Comparison of ENCODE assay signal across 21 cellular contexts in the genomic region with DNA sequence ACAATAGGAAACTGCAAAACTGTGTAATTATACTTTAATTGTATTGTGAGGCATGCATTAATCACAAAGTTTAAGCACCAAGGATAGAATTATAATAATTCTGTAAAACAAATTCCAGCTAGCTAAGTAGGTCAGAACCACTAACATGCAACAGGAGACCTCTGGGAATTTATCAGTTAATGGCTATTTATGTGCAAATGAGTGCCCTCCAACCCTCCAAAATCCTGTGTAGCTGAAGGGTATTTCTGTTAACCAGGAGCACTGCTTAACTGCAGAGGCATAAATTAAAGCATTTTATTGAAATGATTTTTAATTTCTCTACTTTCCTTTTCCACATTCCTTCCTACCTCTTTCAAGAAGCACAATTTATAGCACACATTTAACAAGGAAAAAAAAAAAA.
A peak's percentile ranks its signal among the peaks of the same experiment; 100 is the strongest.
DNase-seq lines count a peak whose midpoint lies in the region; ATAC-seq and TF ChIP-seq lines count a peak whose summit lies in the region.
"Had no signal": no experiment of that assay in that cellular context is flagged by ENCODE, and none has a peak within 500 bp of the region (broad histone marks: within the 10 kb centered on the region; RNA-seq: fewer than 3 reads in every experiment).

No MANE protein-coding gene starts in this region.

- DNase-seq in ELF-1 (ENCODE audit: low read depth, low spot score) (peak; percentile 14), H9 (no peak), WTC11 (ENCODE audit: low spot score) (no peak), neural crest cell (ENCODE audit: low read depth, low spot score) (no peak)
- DNase-seq in stimulated activated naive CD8-positive, alpha-beta T cell treated with anti-CD3 and anti-CD28 coated beads, Interleukin-15, Interleukin-2, amounts not matched to agents 100 U/mL and 50 U/mL, for 24 hours, result no peak
- DNase-seq: ACHN; BE2C; C1 segment of cervical spinal cord; CD4-positive, CD25-positive, alpha-beta regulatory T cell; CD8-positive, alpha-beta memory T cell; COR-L47; DMS 273 treated with DMSO at 0.1 percent for 48 hours; DMS53; DND-41; EL; GOT3; HCEC 1CT; IMR-90 had no signal

- POLR2A ChIA-PET in WTC11 (lab: Charles Lee), result interaction anchor here (0.6 kb wide), 1 partner anchor 9 kb away, joined by 3 read pairs; no protein-coding TSS in a partner anchor

- no peak overlapping the region for H2BK20ac ChIP-seq in H9 (ENCODE audit: low read depth, low read length, poor library complexity, severe bottlenecking)

- H3K14ac ChIP-seq in H9 (ENCODE audit: insufficient read depth, low read length), result no peak overlapping the region

- H3K18ac ChIP-seq in H9 (ENCODE audit: insufficient read length, low read depth, low read length), result no peak overlapping the region

- no peak overlapping the region for H2AK5ac ChIP-seq in H9 (ENCODE audit: insufficient read length, low read length)

- no peak overlapping the region for H4K5ac ChIP-seq in H9 (ENCODE audit: insufficient read length, low read depth, low read length)

- no peak overlapping the region for H3K56ac ChIP-seq in H9 (ENCODE audit: insufficient read length, low read depth, low read length)

- H3K36me3 Mint-ChIP-seq in H9 (ENCODE audit: insufficient read depth in 1 of 3, low read depth in 3 of 3) (peaks cover 0 to 3% (median 0%) of the 10 kb centered on the region in 3 experiments; a peak in 1 of 7 replicates), WTC11 (peaks cover 3% of the 10 kb centered on the region; the same call in 1 of the 2 replicates), neural crest cell (ENCODE audit: low read depth) (peaks cover 13% of the 10 kb centered on the region)

- H3K9ac ChIP-seq in H9 (ENCODE audit: extremely low read depth, insufficient read length, low read length), result no peak overlapping the region

- no peak overlapping the region for H3K4ac ChIP-seq in H9 (ENCODE audit: low read depth, low read length)

- H3K27me3 Mint-ChIP-seq in H9 (ENCODE audit: low read depth) (no peaks in the 10 kb centered on the region), WTC11 (ENCODE audit: low read depth) (no peaks in the 10 kb centered on the region), neural crest cell (ENCODE audit: low read depth) (no peaks in the 10 kb centered on the region)
- H3K27me3 Mint-ChIP-seq: CD4-positive, CD25-positive, alpha-beta regulatory T cell; CD8-positive, alpha-beta memory T cell had no signal

- H3K4me1 Mint-ChIP-seq in H9 (peaks cover 14% of the 10 kb centered on the region in 2 experiments), WTC11 (peaks cover 22% of the 10 kb centered on the region), neural crest cell (peaks cover 20% of the 10 kb centered on the region)

- H4K8ac ChIP-seq in H9 (replicated peaks; ENCODE audit: insufficient read length, low read depth, low read length), result no peak overlapping the region

- H3K4me1 ChIP-seq in H9 (ENCODE audit: insufficient read depth, low read length), result no peaks in the 10 kb centered on the region

- TF ChIP-seq CTCF in H9 (conservative IDR thresholded peaks at IDR 0.05) (no peak), WTC11 (IDR thresholded peaks at IDR 0.05) (no peak), neural crest cell (conservative IDR thresholded peaks at IDR 0.05) (no peak)

- no peak overlapping the region; a peak in 1 of 5 replicates for H3K4me3 Mint-ChIP-seq in H9
- H3K4me3 Mint-ChIP-seq in WTC11, result peak overlapping the region; percentile 27
- no peak overlapping the region for H3K4me3 Mint-ChIP-seq in neural crest cell
- H3K4me3 Mint-ChIP-seq: CD8-positive, alpha-beta memory T cell had no signal

- no peaks in the 10 kb centered on the region for H3K23me2 ChIP-seq in H9 (ENCODE audit: insufficient read length, low read depth, low read length, poor library complexity, severe bottlenecking)

- H3K23ac ChIP-seq in H9 (ENCODE audit: insufficient read length, low read depth, low read length), result no peak overlapping the region

- 0 out of 2 replicates have a peak, but pooled peaks cover 1% of the 10 kb centered on the region for H3K79me2 ChIP-seq in H9 (ENCODE audit: insufficient read depth, low read length)

- H2BK12ac ChIP-seq in H9 (ENCODE audit: insufficient read length, low read depth, low read length), result no peak overlapping the region

- CTCF ChIA-PET in WTC11 (lab: Charles Lee), result interaction anchor here (2.3 kb wide), 1 partner anchor 9 kb away, joined by 20 read pairs; no protein-coding TSS in a partner anchor

- ATAC-seq in WTC11 (peak; percentile 82), GM21717 (IDR thresholded peaks at IDR 0.05; ENCODE audit: unreplicated experiment) (no peak), HG02885 (IDR thresholded peaks at IDR 0.05; ENCODE audit: poor library complexity, unreplicated experiment) (no peak)
- no peak for ATAC-seq in stimulated activated naive CD8-positive, alpha-beta T cell treated with anti-CD3 and anti-CD28 coated beads, Interleukin-15, Interleukin-2, amounts not matched to agents 100 U/mL and 50 U/mL, for 24 hours
- ATAC-seq: K562 had no signal

- no peak overlapping the region for H2BK5ac ChIP-seq in H9 (ENCODE audit: insufficient read length, low read length)

- H3K9me3 ChIP-seq in H9 (ENCODE audit: control insufficient read depth, low read depth, low read length), result no peaks in the 10 kb centered on the region
- H3K9me3 ChIP-seq: BE2C had no signal

- no peaks in the 10 kb centered on the region for H3K27me3 ChIP-seq in H9 (ENCODE audit: insufficient read depth, low read length)
- H3K27me3 ChIP-seq: BE2C had no signal

- peak overlapping the region in 2 of 3 experiments; percentile 25 to 37; a peak in 1 of 7 replicates for H3K27ac Mint-ChIP-seq in H9
- peak overlapping the region; percentile 78 for H3K27ac Mint-ChIP-seq in WTC11
- peak overlapping the region; percentile 57 for H3K27ac Mint-ChIP-seq in neural crest cell (ENCODE audit: unreplicated experiment)
- H3K27ac Mint-ChIP-seq: CD4-positive, CD25-positive, alpha-beta regulatory T cell; CD8-positive, alpha-beta memory T cell had no signal

- H2AFZ ChIP-seq in H9 (ENCODE audit: low read length), result no peak overlapping the region

- no peak overlapping the region for H3T11ph ChIP-seq in H9 (ENCODE audit: low read length)

- no peak overlapping the region for H3K27ac ChIP-seq in H9 (ENCODE audit: insufficient read length, low read depth, low read length)

- H4K20me1 ChIP-seq in H9 (ENCODE audit: control insufficient read depth, insufficient read depth, insufficient read length), result no peaks in the 10 kb centered on the region

- no peak overlapping the region for H3K4me2 ChIP-seq in H9 (ENCODE audit: insufficient read depth, insufficient read length, low read length)

- H3K79me1 ChIP-seq in H9 (ENCODE audit: insufficient read depth, low read depth, low read length, poor library complexity, severe bottlenecking), result no peaks in the 10 kb centered on the region

- H3K9me3 Mint-ChIP-seq in H9, result no peaks in the 10 kb centered on the region
- H3K9me3 Mint-ChIP-seq in WTC11, result no peaks in the 10 kb centered on the region
- no peaks in the 10 kb centered on the region for H3K9me3 Mint-ChIP-seq in neural crest cell
- H3K9me3 Mint-ChIP-seq: CD4-positive, CD25-positive, alpha-beta regulatory T cell; CD8-positive, alpha-beta memory T cell had no signal

- no peak overlapping the region for H4K91ac ChIP-seq in H9 (ENCODE audit: insufficient read length, low read depth, low read length)

- H2BK15ac ChIP-seq in H9 (ENCODE audit: low read depth, low read length), result no peak overlapping the region

- H2BK120ac ChIP-seq in H9 (ENCODE audit: low read depth, low read length, poor library complexity, severe bottlenecking), result no peak overlapping the region

TF ChIP-seq in WTC11, 78 proteins besides CTCF, POLR2A, EP300 and RAD21 (continues in another document):
- TF ChIP-seq TEAD1 (CRISPR knock-in tag; IDR thresholded peaks at IDR 0.05), result no peak
- TF ChIP-seq, protein P1, sequence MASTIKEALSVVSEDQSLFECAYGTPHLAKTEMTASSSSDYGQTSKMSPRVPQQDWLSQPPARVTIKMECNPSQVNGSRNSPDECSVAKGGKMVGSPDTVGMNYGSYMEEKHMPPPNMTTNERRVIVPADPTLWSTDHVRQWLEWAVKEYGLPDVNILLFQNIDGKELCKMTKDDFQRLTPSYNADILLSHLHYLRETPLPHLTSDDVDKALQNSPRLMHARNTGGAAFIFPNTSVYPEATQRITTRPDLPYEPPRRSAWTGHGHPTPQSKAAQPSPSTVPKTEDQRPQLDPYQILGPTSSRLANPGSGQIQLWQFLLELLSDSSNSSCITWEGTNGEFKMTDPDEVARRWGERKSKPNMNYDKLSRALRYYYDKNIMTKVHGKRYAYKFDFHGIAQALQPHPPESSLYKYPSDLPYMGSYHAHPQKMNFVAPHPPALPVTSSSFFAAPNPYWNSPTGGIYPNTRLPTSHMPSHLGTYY (CRISPR knock-in tag; IDR thresholded peaks at IDR 0.05), result no peak
- no peak for TF ChIP-seq GABPB1 (CRISPR knock-in tag; IDR thresholded peaks at IDR 0.05)
- TF ChIP-seq, protein P2, sequence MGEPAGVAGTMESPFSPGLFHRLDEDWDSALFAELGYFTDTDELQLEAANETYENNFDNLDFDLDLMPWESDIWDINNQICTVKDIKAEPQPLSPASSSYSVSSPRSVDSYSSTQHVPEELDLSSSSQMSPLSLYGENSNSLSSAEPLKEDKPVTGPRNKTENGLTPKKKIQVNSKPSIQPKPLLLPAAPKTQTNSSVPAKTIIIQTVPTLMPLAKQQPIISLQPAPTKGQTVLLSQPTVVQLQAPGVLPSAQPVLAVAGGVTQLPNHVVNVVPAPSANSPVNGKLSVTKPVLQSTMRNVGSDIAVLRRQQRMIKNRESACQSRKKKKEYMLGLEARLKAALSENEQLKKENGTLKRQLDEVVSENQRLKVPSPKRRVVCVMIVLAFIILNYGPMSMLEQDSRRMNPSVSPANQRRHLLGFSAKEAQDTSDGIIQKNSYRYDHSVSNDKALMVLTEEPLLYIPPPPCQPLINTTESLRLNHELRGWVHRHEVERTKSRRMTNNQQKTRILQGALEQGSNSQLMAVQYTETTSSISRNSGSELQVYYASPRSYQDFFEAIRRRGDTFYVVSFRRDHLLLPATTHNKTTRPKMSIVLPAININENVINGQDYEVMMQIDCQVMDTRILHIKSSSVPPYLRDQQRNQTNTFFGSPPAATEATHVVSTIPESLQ (CRISPR knock-in tag; IDR thresholded peaks at IDR 0.05), result no peak
- TF ChIP-seq NFATC4 (CRISPR knock-in tag; IDR thresholded peaks at IDR 0.05), result no peak
- TF ChIP-seq, protein P3, sequence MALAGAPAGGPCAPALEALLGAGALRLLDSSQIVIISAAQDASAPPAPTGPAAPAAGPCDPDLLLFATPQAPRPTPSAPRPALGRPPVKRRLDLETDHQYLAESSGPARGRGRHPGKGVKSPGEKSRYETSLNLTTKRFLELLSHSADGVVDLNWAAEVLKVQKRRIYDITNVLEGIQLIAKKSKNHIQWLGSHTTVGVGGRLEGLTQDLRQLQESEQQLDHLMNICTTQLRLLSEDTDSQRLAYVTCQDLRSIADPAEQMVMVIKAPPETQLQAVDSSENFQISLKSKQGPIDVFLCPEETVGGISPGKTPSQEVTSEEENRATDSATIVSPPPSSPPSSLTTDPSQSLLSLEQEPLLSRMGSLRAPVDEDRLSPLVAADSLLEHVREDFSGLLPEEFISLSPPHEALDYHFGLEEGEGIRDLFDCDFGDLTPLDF (CRISPR knock-in tag; IDR thresholded peaks at IDR 0.05), result no peak
- TF ChIP-seq GRHL2 (CRISPR knock-in tag; IDR thresholded peaks at IDR 0.05; ENCODE audit: insufficient replicate concordance, severe bottlenecking), result no peak
- no peak for TF ChIP-seq CBFB (CRISPR knock-in tag; IDR thresholded peaks at IDR 0.05; ENCODE audit: low read depth)
